ENCODE assay signal across 8 cellular contexts in genomic region chr1:149927056-149927534, GRCh38. TPM values are rescaled to one million over a fixed set of nuclear protein-coding genes. Genes with fewer than 3 reads are reported as not detected.
DNase-seq lines count a peak whose midpoint lies in the region; ATAC-seq and TF ChIP-seq lines count a peak whose summit lies in the region.

No MANE protein-coding gene starts in this region.

- peaks cover 55% of the 10 kb centered on the region for H3K36me3 ChIP-seq in suprapubic skin

- no peak for TF ChIP-seq EP300 in suprapubic skin (IDR thresholded peaks at IDR 0.05)

- peak overlapping the region; percentile 96 for H3K27ac ChIP-seq in suprapubic skin

- no peak for ATAC-seq in activated CD4-positive, alpha-beta T cell treated with anti-CD3 and anti-CD28 coated beads for 36 hours
- no peak for ATAC-seq in GM18517 (IDR thresholded peaks at IDR 0.05; ENCODE audit: unreplicated experiment)

- TF ChIP-seq POLR2A in suprapubic skin (IDR thresholded peaks at IDR 0.05) = no peak

- no peak for DNase-seq in activated CD4-positive, alpha-beta T cell treated with anti-CD3 and anti-CD28 coated beads for 36 hours
- no peak for DNase-seq in activated CD4-positive, alpha-beta T cell treated with anti-CD3 and anti-CD28 coated beads for 4 hours
- no peak for DNase-seq in activated T-helper 1 cell treated with anti-CD3 and anti-CD28 coated beads, Interleukin-12 subunit alpha, Interleukin-12 subunit beta, Interleukin-2, Interleukin-4 antibody, amounts not matched to agents 30 ng/mL and 10 ng/mL and 1 ng/mL, durations not matched to agents 14 hours and 24 hours and 36 hours (ENCODE audit: low spot score)
- DNase-seq in iris pigment epithelial cell (ENCODE audit: low read depth) (peak; percentile 41), suprapubic skin (ENCODE audit: low spot score in 2 of 2) (no peak), GM19240 (ENCODE audit: insufficient read length, low spot score) (no peak), NCI-H146 (lab: John Stamatoyannopoulos, UW) (no peak)

- peak overlapping the region; percentile 97 for H3K4me3 Mint-ChIP-seq in activated CD4-positive, alpha-beta T cell treated with anti-CD3 and anti-CD28 coated beads for 36 hours
- H3K4me3 Mint-ChIP-seq in activated T-helper 1 cell treated with anti-CD3 and anti-CD28 coated beads, Interleukin-12 subunit alpha, Interleukin-12 subunit beta, Interleukin-2, Interleukin-4 antibody, amounts not matched to agents 30 ng/mL and 10 ng/mL and 1 ng/mL, durations not matched to agents 14 hours and 24 hours and 36 hours = peak overlapping the region; percentile 100

- CTCF ChIA-PET in activated CD4-positive, alpha-beta T cell treated with anti-CD3 and anti-CD28 coated beads for 36 hours (lab: Charles Lee) = interaction anchor here (4.0 kb wide), 1 partner anchor 35 kb away, joined by 12 read pairs; no protein-coding TSS in a partner anchor

- no peak for TF ChIP-seq CTCF in suprapubic skin (IDR thresholded peaks at IDR 0.05)

- H3K9me3 Mint-ChIP-seq in activated CD4-positive, alpha-beta T cell treated with anti-CD3 and anti-CD28 coated beads for 36 hours (ENCODE audit: low read depth) = no peaks in the 10 kb centered on the region
- no peaks in the 10 kb centered on the region for H3K9me3 Mint-ChIP-seq in activated T-helper 1 cell treated with anti-CD3 and anti-CD28 coated beads, Interleukin-12 subunit alpha, Interleukin-12 subunit beta, Interleukin-2, Interleukin-4 antibody, amounts not matched to agents 30 ng/mL and 10 ng/mL and 1 ng/mL, durations not matched to agents 14 hours and 24 hours and 36 hours

- peak overlapping the region; percentile 97 for H3K4me3 ChIP-seq in suprapubic skin

- peaks cover 45% of the 10 kb centered on the region for H3K36me3 Mint-ChIP-seq in activated CD4-positive, alpha-beta T cell treated with anti-CD3 and anti-CD28 coated beads for 36 hours (ENCODE audit: low read depth)
- peaks cover 57% of the 10 kb centered on the region for H3K36me3 Mint-ChIP-seq in activated T-helper 1 cell treated with anti-CD3 and anti-CD28 coated beads, Interleukin-12 subunit alpha, Interleukin-12 subunit beta, Interleukin-2, Interleukin-4 antibody, amounts not matched to agents 30 ng/mL and 10 ng/mL and 1 ng/mL, durations not matched to agents 14 hours and 24 hours and 36 hours (ENCODE audit: low read depth)

- H3K4me1 ChIP-seq in suprapubic skin = peaks cover 32% of the 10 kb centered on the region

- 1% methylated on average over 9 of the region's 9 CpGs for WGBS in suprapubic skin

- POLR2A ChIA-PET in activated CD4-positive, alpha-beta T cell treated with anti-CD3 and anti-CD28 coated beads for 36 hours (lab: Charles Lee) = no interaction called here

- H3K27ac Mint-ChIP-seq in activated CD4-positive, alpha-beta T cell treated with anti-CD3 and anti-CD28 coated beads for 36 hours = peak overlapping the region; percentile 96
- peak overlapping the region; percentile 96 for H3K27ac Mint-ChIP-seq in activated T-helper 1 cell treated with anti-CD3 and anti-CD28 coated beads, Interleukin-12 subunit alpha, Interleukin-12 subunit beta, Interleukin-2, Interleukin-4 antibody, amounts not matched to agents 30 ng/mL and 10 ng/mL and 1 ng/mL, durations not matched to agents 14 hours and 24 hours and 36 hours

- H3K27me3 Mint-ChIP-seq in activated CD4-positive, alpha-beta T cell treated with anti-CD3 and anti-CD28 coated beads for 36 hours = peaks cover 3% of the 10 kb centered on the region
- H3K27me3 Mint-ChIP-seq in activated T-helper 1 cell treated with anti-CD3 and anti-CD28 coated beads, Interleukin-12 subunit alpha, Interleukin-12 subunit beta, Interleukin-2, Interleukin-4 antibody, amounts not matched to agents 30 ng/mL and 10 ng/mL and 1 ng/mL, durations not matched to agents 14 hours and 24 hours and 36 hours (ENCODE audit: insufficient read depth) = no peaks in the 10 kb centered on the region

- intact Hi-C loops in activated CD4-positive, alpha-beta T cell treated with anti-CD3 and anti-CD28 coated beads for 36 hours (cut with DNase I, micrococcal nuclease) = loop anchor here (1.0 kb wide), 7 partner anchors 10 to 140 kb away; partner anchors contain the start of genes BOLA1 (in 2 of the 2), OTUD7B (in 1 of the 2), SV2A (in 1 of the 2) and VPS45 (in 1 of the 2)
- intact Hi-C loops in activated T-helper 1 cell treated with anti-CD3 and anti-CD28 coated beads, Interleukin-12 subunit alpha, Interleukin-12 subunit beta, Interleukin-2, Interleukin-4 antibody, amounts not matched to agents 30 ng/mL and 10 ng/mL and 1 ng/mL, durations not matched to agents 14 hours and 24 hours and 36 hours (cut with micrococcal nuclease) = loop anchor here (1.0 to 5.0 kb wide), 7 partner anchors 10 to 342 kb away; partner anchors contain the start of genes APH1A, BOLA1, SV2A and VPS45

- peaks cover 43% of the 10 kb centered on the region for H3K4me1 Mint-ChIP-seq in activated CD4-positive, alpha-beta T cell treated with anti-CD3 and anti-CD28 coated beads for 36 hours
- peaks cover 77% of the 10 kb centered on the region for H3K4me1 Mint-ChIP-seq in activated T-helper 1 cell treated with anti-CD3 and anti-CD28 coated beads, Interleukin-12 subunit alpha, Interleukin-12 subunit beta, Interleukin-2, Interleukin-4 antibody, amounts not matched to agents 30 ng/mL and 10 ng/mL and 1 ng/mL, durations not matched to agents 14 hours and 24 hours and 36 hours (ENCODE audit: low read depth)

- no peaks in the 10 kb centered on the region for H3K9me3 ChIP-seq in suprapubic skin

- H3K27me3 ChIP-seq in suprapubic skin = no peaks in the 10 kb centered on the region

RNA-seq across cellular contexts. Expression of gene SF3B4, which starts 0.5 kb away (rescaled TPM):
- 10 to 100 TPM; 68.6 to 71.9 TPM for total RNA-seq in activated CD4-positive, alpha-beta T cell treated with anti-CD3 and anti-CD28 coated beads for 36 hours
- total RNA-seq in activated T-helper 1 cell treated with anti-CD3 and anti-CD28 coated beads, Interleukin-12 subunit alpha, Interleukin-12 subunit beta, Interleukin-2, Interleukin-4 antibody, amounts not matched to agents 30 ng/mL and 10 ng/mL and 1 ng/mL, durations not matched to agents 14 hours and 24 hours and 36 hours = 125 and 136 TPM in 2 replicates
- total RNA-seq in suprapubic skin = 10 to 100 TPM; 19.1 to 28.7 (median 22.2) TPM

RNA-seq across cellular contexts. Expression of gene SV2A, which starts 9.5 kb away (rescaled TPM):
- 1 to 10 TPM; 7.8 to 8.5 TPM for total RNA-seq in activated CD4-positive, alpha-beta T cell treated with anti-CD3 and anti-CD28 coated beads for 36 hours
- 17.3 and 18.6 TPM in 2 replicates for total RNA-seq in activated T-helper 1 cell treated with anti-CD3 and anti-CD28 coated beads, Interleukin-12 subunit alpha, Interleukin-12 subunit beta, Interleukin-2, Interleukin-4 antibody, amounts not matched to agents 30 ng/mL and 10 ng/mL and 1 ng/mL, durations not matched to agents 14 hours and 24 hours and 36 hours
- total RNA-seq in suprapubic skin = 1 to 10 TPM in 1 of 4 donors, under 1 TPM in 3; 0.48 to 1.3 (median 0.65) TPM

RNA-seq across cellular contexts. Expression of gene MTMR11, which starts 9.6 kb away (rescaled TPM):
- total RNA-seq in activated CD4-positive, alpha-beta T cell treated with anti-CD3 and anti-CD28 coated beads for 36 hours = 1 to 10 TPM; 1.3 TPM
- total RNA-seq in activated T-helper 1 cell treated with anti-CD3 and anti-CD28 coated beads, Interleukin-12 subunit alpha, Interleukin-12 subunit beta, Interleukin-2, Interleukin-4 antibody, amounts not matched to agents 30 ng/mL and 10 ng/mL and 1 ng/mL, durations not matched to agents 14 hours and 24 hours and 36 hours = 5.6 and 8.5 TPM in 2 replicates
- 10 to 100 TPM; 13.5 to 40.3 (median 22.0) TPM for total RNA-seq in suprapubic skin

RNA-seq across cellular contexts. Expression of gene BOLA1, which starts 27.7 kb away (rescaled TPM):
- 10 to 100 TPM; 24.1 to 30.0 TPM for total RNA-seq in activated CD4-positive, alpha-beta T cell treated with anti-CD3 and anti-CD28 coated beads for 36 hours
- total RNA-seq in activated T-helper 1 cell treated with anti-CD3 and anti-CD28 coated beads, Interleukin-12 subunit alpha, Interleukin-12 subunit beta, Interleukin-2, Interleukin-4 antibody, amounts not matched to agents 30 ng/mL and 10 ng/mL and 1 ng/mL, durations not matched to agents 14 hours and 24 hours and 36 hours = 23.9 and 24.3 TPM in 2 replicates
- total RNA-seq in suprapubic skin = 10 to 100 TPM; 21.7 to 42.1 (median 33.1) TPM
